ENCODE assay signal across 12 cellular contexts in genomic region chr10:5604946-5605345, GRCh38.
"Had no signal": no experiment of that assay in that cellular context is flagged by ENCODE, and none has a peak within 500 bp of the region (broad histone marks: within the 10 kb centered on the region; RNA-seq: fewer than 3 reads in every experiment).

No MANE protein-coding gene starts in this region.

- H3K4me3 ChIP-seq: heart left ventricle, tibial nerve, upper lobe of right lung, vagina had no signal

- ATAC-seq: esophagus mucosa, heart left ventricle, sciatic nerve, upper lobe of right lung had no signal

- H3K27me3 ChIP-seq: tibial nerve, upper lobe of right lung, vagina had no signal

- H3K4me1 ChIP-seq: upper lobe of right lung had no signal

- DNase-seq: effector memory CD4-positive, alpha-beta T cell; hippocampal formation; kidney glomerular epithelial cell; nephron progenitor cell; stimulated activated naive CD4-positive, alpha-beta T cell; upper lobe of right lung had no signal

- H3K4me3 Mint-ChIP-seq: nephron progenitor cell had no signal

- H3K27ac ChIP-seq: heart left ventricle, neutrophil, tibial nerve, upper lobe of right lung, vagina had no signal

- H3K9me3 ChIP-seq: neutrophil, upper lobe of right lung, vagina had no signal

- H3K36me3 ChIP-seq: heart left ventricle, neutrophil, tibial nerve, upper lobe of right lung, vagina had no signal
